ENCODE assay signal across 24 cellular contexts in genomic region chr17:20214807-20215206, GRCh38.
DNase-seq lines count a peak whose midpoint lies in the region; ATAC-seq, FAIRE-seq and TF ChIP-seq lines count a peak whose summit lies in the region.
"Had no signal": no experiment of that assay in that cellular context is flagged by ENCODE, and none has a peak within 500 bp of the region (broad histone marks: within the 10 kb centered on the region; RNA-seq: fewer than 3 reads in every experiment).

No MANE protein-coding gene starts in this region.

- H3K79me1 ChIP-seq in H9 (ENCODE audit: insufficient read depth, low read depth, low read length, poor library complexity, severe bottlenecking): peaks cover 4% of the 10 kb centered on the region
- H3K79me1 ChIP-seq in mesenchymal stem cell (replicated peaks; ENCODE audit: low read length, poor library complexity, severe bottlenecking): peaks cover 41% of the 10 kb centered on the region

- no peak overlapping the region for H2BK12ac ChIP-seq in H9 (ENCODE audit: insufficient read length, low read depth, low read length)
- no peak overlapping the region for H2BK12ac ChIP-seq in mesenchymal stem cell (ENCODE audit: low read length in 2 of 2)

- no peak overlapping the region for H3K56ac ChIP-seq in H9 (ENCODE audit: insufficient read length, low read depth, low read length)

- H2AFZ ChIP-seq in H9 (ENCODE audit: low read length) (no peak overlapping the region), mesenchymal stem cell (ENCODE audit: low read depth, low read length) (no peak overlapping the region)
- H2AFZ ChIP-seq: GM23248, PC-9 had no signal

- H3K9me3 ChIP-seq in H9 (ENCODE audit: control insufficient read depth, low read depth, low read length) (peaks cover 7% of the 10 kb centered on the region), mesenchymal stem cell (ENCODE audit: control insufficient read depth, low read length) (peaks cover 4% of the 10 kb centered on the region), kidney (ENCODE audit: control insufficient read depth in 1 of 2, low read length in 2 of 2) (no peaks in the 10 kb centered on the region)

- H3K18ac ChIP-seq in H9 (ENCODE audit: insufficient read length, low read depth, low read length) (no peak overlapping the region), mesenchymal stem cell (ENCODE audit: low read depth in 1 of 2, low read length in 2 of 2) (no peak overlapping the region)

- no peak for DNase-seq in H9
- DNase-seq in amniotic epithelial cell (ENCODE audit: low read depth): peak; percentile 57
- no peak for DNase-seq in mesenchymal stem cell
- DNase-seq in substantia nigra (lab: John Stamatoyannopoulos, UW): peak in 1 of 49 donors; percentile 31
- DNase-seq in caudate nucleus (lab: John Stamatoyannopoulos, UW): no peak
- DNase-seq in osteocyte (ENCODE audit: extremely low spot score, unreplicated experiment): no peak
- no peak for DNase-seq in kidney
- DNase-seq: CD4-positive, alpha-beta T cell; COR-L47; DMS 273 treated with DMSO at 0.1 percent for 48 hours; DMS79 treated with DMSO at 0.1 percent for 48 hours; GM23248; IMR-90; NCI-H1105 treated with DMSO at 0.1 percent for 48 hours; NCI-H2029 treated with DMSO at 0.1 percent for 48 hours; NCI-H226; NCI-H510A treated with DMSO at 0.1 percent for 48 hours; NCI-H748 treated with DMSO at 0.1 percent for 48 hours; PC-9; RPMI8226; SIG-M5 had no signal

- no peak overlapping the region for H3T11ph ChIP-seq in H9 (ENCODE audit: low read length)

- H2BK5ac ChIP-seq in H9 (ENCODE audit: insufficient read length, low read length): no peak overlapping the region
- no peak overlapping the region for H2BK5ac ChIP-seq in mesenchymal stem cell (ENCODE audit: low read depth, low read length, poor library complexity, severe bottlenecking)

- H3K36me3 ChIP-seq in mesenchymal stem cell (ENCODE audit: control insufficient read depth in 1 of 2, insufficient read depth in 2 of 2, low read depth in 1 of 2, low read length in 2 of 2): peaks cover 0 to 21% of the 10 kb centered on the region in 2 experiments
- H3K36me3 ChIP-seq in kidney (ENCODE audit: control insufficient read depth in 1 of 2, insufficient read depth in 2 of 2, low read length in 2 of 2): no peaks in the 10 kb centered on the region

- H3K4ac ChIP-seq in H9 (ENCODE audit: low read depth, low read length) (no peak overlapping the region), mesenchymal stem cell (ENCODE audit: low read depth in 1 of 2, low read length in 2 of 2) (no peak overlapping the region)

- H3K4me2 ChIP-seq in H9 (ENCODE audit: insufficient read depth, insufficient read length, low read length): no peak overlapping the region
- H3K4me2 ChIP-seq in mesenchymal stem cell (ENCODE audit: low read length, poor library complexity, severe bottlenecking): no peak overlapping the region
- H3K4me2 ChIP-seq: BLaER1, KMS-11, PC-9 had no signal

- H3K27ac Mint-ChIP-seq in H9 (peak overlapping the region in 2 of 3 experiments; percentile 22 to 57; a peak in 4 of 7 replicates), osteocyte (ENCODE audit: unreplicated experiment) (no peak overlapping the region)
- H3K27ac Mint-ChIP-seq: CD4-positive, alpha-beta T cell had no signal

- H2AK5ac ChIP-seq in H9 (ENCODE audit: insufficient read length, low read length) (no peak overlapping the region), mesenchymal stem cell (ENCODE audit: low read length, severe bottlenecking) (peak overlapping the region; percentile 79)

- H2BK15ac ChIP-seq in H9 (ENCODE audit: low read depth, low read length) (no peak overlapping the region), mesenchymal stem cell (ENCODE audit: low read depth, poor library complexity, severe bottlenecking) (no peak overlapping the region)

- no peak for ATAC-seq in GM21786 (IDR thresholded peaks at IDR 0.05; ENCODE audit: unreplicated experiment)

- no peak overlapping the region for H4K8ac ChIP-seq in H9 (replicated peaks; ENCODE audit: insufficient read length, low read depth, low read length)
- no peak overlapping the region for H4K8ac ChIP-seq in mesenchymal stem cell (ENCODE audit: low read length)

- H4K5ac ChIP-seq in H9 (ENCODE audit: insufficient read length, low read depth, low read length): no peak overlapping the region

- no peak overlapping the region for H2BK20ac ChIP-seq in H9 (ENCODE audit: low read depth, low read length, poor library complexity, severe bottlenecking)

- H3K4me3 ChIP-seq in mesenchymal stem cell (ENCODE audit: insufficient read depth in 1 of 2, low read depth in 1 of 2, low read length in 2 of 2) (no peak overlapping the region), kidney (ENCODE audit: low read length in 2 of 2) (no peak overlapping the region)
- H3K4me3 ChIP-seq: BLaER1, GM23248, PC-9 had no signal

- H3K4me1 ChIP-seq in H9 (ENCODE audit: insufficient read depth, low read length) (no peaks in the 10 kb centered on the region; the same call in 1 of the 2 replicates), mesenchymal stem cell (ENCODE audit: control insufficient read depth, insufficient read depth, low read depth, low read length) (peaks cover 25% of the 10 kb centered on the region), kidney (ENCODE audit: control insufficient read depth in 1 of 2, insufficient read depth in 1 of 2, low read depth in 1 of 2, low read length in 2 of 2) (no peaks in the 10 kb centered on the region)
- H3K4me1 ChIP-seq: BLaER1 had no signal

- no peak overlapping the region for H3K9ac ChIP-seq in H9 (ENCODE audit: extremely low read depth, insufficient read length, low read length)
- H3K9ac ChIP-seq in mesenchymal stem cell (ENCODE audit: low read length): no peak overlapping the region
- H3K9ac ChIP-seq in kidney (ENCODE audit: low read length in 2 of 2): no peak overlapping the region
- H3K9ac ChIP-seq: BLaER1, GM23248, KMS-11 had no signal

- H3K27me3 ChIP-seq in H9 (ENCODE audit: insufficient read depth, low read length) (no peaks in the 10 kb centered on the region), mesenchymal stem cell (ENCODE audit: control insufficient read depth in 1 of 2, insufficient read depth in 1 of 2, low read length in 2 of 2) (no peaks in the 10 kb centered on the region)
- H3K27me3 ChIP-seq: BLaER1 had no signal

- H3K27ac ChIP-seq in H9 (ENCODE audit: insufficient read length, low read depth, low read length) (no peak overlapping the region), mesenchymal stem cell (ENCODE audit: low read length, poor library complexity, severe bottlenecking) (no peak overlapping the region), substantia nigra (ENCODE audit: low read depth, low read length, poor library complexity, severe bottlenecking) (peak overlapping the region; percentile 64), caudate nucleus (ENCODE audit: low read depth, low read length) (no peak overlapping the region), kidney (ENCODE audit: low read depth in 2 of 2, low read length in 2 of 2) (no peak overlapping the region)
- H3K27ac ChIP-seq: BLaER1, GM23248, KMS-11, PC-9 had no signal

- H3K4me3 Mint-ChIP-seq in H9 (no peak overlapping the region), osteocyte (ENCODE audit: unreplicated experiment) (no peak overlapping the region)
- H3K4me3 Mint-ChIP-seq: CD4-positive, alpha-beta T cell had no signal

- H4K91ac ChIP-seq in H9 (ENCODE audit: insufficient read length, low read depth, low read length): no peak overlapping the region
- H4K91ac ChIP-seq in mesenchymal stem cell (ENCODE audit: low read length): no peak overlapping the region

- H3K23ac ChIP-seq in H9 (ENCODE audit: insufficient read length, low read depth, low read length): no peak overlapping the region
- no peak overlapping the region for H3K23ac ChIP-seq in mesenchymal stem cell (ENCODE audit: low read length in 2 of 2)

- no CpG with 5 or more reads among the region's 7 CpGs for WGBS in H9 (ENCODE audit: extremely low coverage, insufficient read length, low lambda C conversion rate)
- WGBS in mesenchymal stem cell: 90% methylated on average over 7 of the region's 7 CpGs

- H3K27me3 Mint-ChIP-seq in H9 (ENCODE audit: low read depth) (no peaks in the 10 kb centered on the region; the same call in 1 of the 2 replicates), osteocyte (ENCODE audit: unreplicated experiment) (no peaks in the 10 kb centered on the region)
- H3K27me3 Mint-ChIP-seq: CD4-positive, alpha-beta T cell had no signal

- H3K36me3 Mint-ChIP-seq in H9 (ENCODE audit: insufficient read depth in 1 of 3, low read depth in 3 of 3) (peaks cover 14 to 23% (median 16%) of the 10 kb centered on the region in 3 experiments), osteocyte (ENCODE audit: unreplicated experiment) (peaks cover 2% of the 10 kb centered on the region)

- 0 out of 2 replicates have a peak overlapping the region, but pooled peaks have one; percentile 20 for H3K14ac ChIP-seq in H9 (ENCODE audit: insufficient read depth, low read length)
- H3K14ac ChIP-seq in mesenchymal stem cell (ENCODE audit: low read length in 2 of 2): no peak overlapping the region

- peaks cover 0 to 13% of the 10 kb centered on the region in 2 experiments; a peak in 2 of 5 replicates for H3K9me3 Mint-ChIP-seq in H9
- peaks cover 5% of the 10 kb centered on the region for H3K9me3 Mint-ChIP-seq in osteocyte (ENCODE audit: unreplicated experiment)
- H3K9me3 Mint-ChIP-seq: CD4-positive, alpha-beta T cell had no signal

- no peaks in the 10 kb centered on the region; the same call in 1 of the 2 replicates for H3K79me2 ChIP-seq in H9 (ENCODE audit: insufficient read depth, low read length)

- H3K4me1 Mint-ChIP-seq in H9: peaks cover 47 to 52% of the 10 kb centered on the region in 2 experiments
- no peaks in the 10 kb centered on the region for H3K4me1 Mint-ChIP-seq in osteocyte (ENCODE audit: unreplicated experiment)

- no peak for FAIRE-seq in kidney (lab: Jason Lieb, UNC)

- intact Hi-C loops in kidney (cut with DNase I): loop anchor here (10.0 kb wide), 1 partner anchor 60 kb away; no protein-coding TSS in a partner anchor

- no peaks in the 10 kb centered on the region for H3K23me2 ChIP-seq in H9 (ENCODE audit: insufficient read length, low read depth, low read length, poor library complexity, severe bottlenecking)

- peaks cover 2% of the 10 kb centered on the region for H4K20me1 ChIP-seq in H9 (ENCODE audit: control insufficient read depth, insufficient read depth, insufficient read length)
- H4K20me1 ChIP-seq: BLaER1 had no signal

- H2BK120ac ChIP-seq in H9 (ENCODE audit: low read depth, low read length, poor library complexity, severe bottlenecking) (no peak overlapping the region), mesenchymal stem cell (ENCODE audit: low read depth, low read length) (no peak overlapping the region)

- TF ChIP-seq CTCF in H9 (conservative IDR thresholded peaks at IDR 0.05): no peak
- no peak for TF ChIP-seq CTCF in osteocyte (IDR thresholded peaks at IDR 0.05)
- TF ChIP-seq CTCF in kidney (IDR thresholded peaks at IDR 0.05; ENCODE audit: borderline replicate concordance, extremely low read depth, insufficient read depth): no peak
